In the genomic region with DNA sequence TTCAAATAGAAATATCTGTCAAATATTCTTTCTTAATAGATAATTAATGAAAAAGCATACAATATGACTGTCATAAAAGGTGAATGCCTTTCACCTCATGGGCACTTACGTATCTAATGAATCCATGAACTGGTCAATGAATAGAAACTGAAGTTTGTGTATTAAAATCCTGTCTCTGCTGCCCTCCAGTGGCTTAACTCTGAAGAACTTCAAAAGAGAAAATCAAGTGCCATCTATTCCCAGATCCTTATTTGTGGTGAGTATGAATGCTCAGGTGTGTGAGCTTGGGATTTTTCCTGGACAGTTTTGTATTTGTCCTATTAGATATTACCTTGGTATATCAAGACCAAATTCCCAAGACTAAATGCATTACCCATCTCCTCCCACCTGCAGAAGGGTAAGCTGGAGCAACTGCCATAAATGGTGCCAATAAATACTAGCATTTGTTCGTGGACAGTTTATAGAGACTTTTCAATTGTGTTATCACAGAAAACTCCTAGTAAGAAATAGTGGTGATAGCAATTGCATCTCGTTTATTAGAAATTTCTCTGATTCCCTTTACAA, we compare ENCODE assay signal across 8 cellular contexts. TPM values are rescaled to one million over a fixed set of nuclear protein-coding genes. Genes with fewer than 3 reads are reported as not detected.
DNase-seq lines count a peak whose midpoint lies in the region; ATAC-seq and TF ChIP-seq lines count a peak whose summit lies in the region.

No MANE protein-coding gene starts in this region.

- H3F3A ChIP-seq in neural progenitor cell (ENCODE audit: low read depth): no peaks in the 10 kb centered on the region

- POLR2A ChIA-PET in AG04450 (lab: Yijun Ruan, JAX): no interaction called here
- POLR2A ChIA-PET in RWPE1 (lab: Yijun Ruan, JAX; ENCODE audit: low non-redundant PET): interaction anchor here (0.7 kb wide), 1 partner anchor 190 kb away, joined by 3 read pairs; no protein-coding TSS in a partner anchor

- H3K27ac Mint-ChIP-seq in neural progenitor cell: no peak overlapping the region

- TF ChIP-seq CTCF in AG04450 (IDR thresholded peaks at IDR 0.05; ENCODE audit: low read depth, low read length) (peak; percentile 68), LNCAP (IDR thresholded peaks at IDR 0.05) (peak; percentile 70), RWPE1 (conservative IDR thresholded peaks at IDR 0.05; ENCODE audit: low read depth) (peak; percentile 89), neural progenitor cell (IDR thresholded peaks at IDR 0.05) (peak; percentile 77)

- no peaks in the 10 kb centered on the region for H3K36me3 ChIP-seq in neural progenitor cell

- H3K27me3 ChIP-seq in AG04450 (ENCODE audit: control insufficient read depth, insufficient read depth, low read length) (no peaks in the 10 kb centered on the region), neural progenitor cell (no peaks in the 10 kb centered on the region)

- H2AFZ ChIP-seq in neural progenitor cell (replicated peaks): no peak overlapping the region

- H3K9me3 ChIP-seq in AG04450 (ENCODE audit: control insufficient read depth, insufficient read depth, low read length) (no peaks in the 10 kb centered on the region), neural progenitor cell (ENCODE audit: low read depth) (no peaks in the 10 kb centered on the region)

- ATAC-seq in esophagus mucosa (peak; percentile 57), GM19397 (IDR thresholded peaks at IDR 0.05; ENCODE audit: unreplicated experiment) (no peak), HG03442 (IDR thresholded peaks at IDR 0.05; ENCODE audit: unreplicated experiment) (no peak)

- H3K27me3 Mint-ChIP-seq in neural progenitor cell (ENCODE audit: insufficient read depth, low read depth): no peaks in the 10 kb centered on the region

- DNase-seq in AG04450 (ENCODE audit: low read depth, low spot score): no peak
- peak; percentile 54 for DNase-seq in GM03348 (ENCODE audit: low spot score)
- DNase-seq in RWPE1 (ENCODE audit: low spot score): peak; percentile 76
- peak; percentile 67 for DNase-seq in neural progenitor cell (ENCODE audit: low spot score)

- H3K4me3 Mint-ChIP-seq in neural progenitor cell: no peak overlapping the region

- no peak overlapping the region for H3K4me3 ChIP-seq in AG04450 (ENCODE audit: low read depth, low read length)
- H3K4me3 ChIP-seq in neural progenitor cell: no peak overlapping the region

- CTCF ChIA-PET in AG04450 (lab: Charles Lee) (interaction anchor here (0.6 to 2.1 kb wide), 26 partner anchors 12 to 733 kb away, joined by 3 to 14 read pairs (median 4); no protein-coding TSS in a partner anchor), RWPE1 (lab: Yijun Ruan, JAX) (interaction anchor here (0.5 to 2.0 kb wide), 30 partner anchors 11 to 778 kb away, joined by 3 to 19 read pairs (median 3); no protein-coding TSS in a partner anchor)

- H3K9me3 Mint-ChIP-seq in neural progenitor cell: no peaks in the 10 kb centered on the region

- no peaks in the 10 kb centered on the region for H4K20me1 ChIP-seq in neural progenitor cell (ENCODE audit: low read depth)

- no peaks in the 10 kb centered on the region for H3K79me2 ChIP-seq in neural progenitor cell (ENCODE audit: low read depth)

- H3K4me2 ChIP-seq in neural progenitor cell: no peak overlapping the region

- H3K4me1 Mint-ChIP-seq in neural progenitor cell: no peaks in the 10 kb centered on the region

- no peak overlapping the region for H3K9ac ChIP-seq in neural progenitor cell

- no peaks in the 10 kb centered on the region for H3K36me3 Mint-ChIP-seq in neural progenitor cell

- H3K27ac ChIP-seq in AG04450 (ENCODE audit: low read depth, low read length) (no peak overlapping the region), RWPE1 (no peak overlapping the region), neural progenitor cell (no peak overlapping the region)

- H3K4me1 ChIP-seq in neural progenitor cell: no peaks in the 10 kb centered on the region

RNA-seq across cellular contexts. Expression of gene SVEP1, which starts 44.0 kb away (rescaled TPM):
- 34.8 and 40.9 TPM in 2 replicates for polyA plus RNA-seq in AG04450 (2011; rRNA removed)
- polyA minus RNA-seq in AG04450 (2011; rRNA and poly(A)+ RNA removed): 84.2 and 94.7 TPM in 2 replicates
- total RNA-seq in esophagus mucosa (1.2 TPM), neural progenitor cell (ENCODE audit: low replicate concordance) (0.56 and 0.74 TPM in 2 replicates)

RNA-seq across cellular contexts. Expression of gene MUSK, which starts 45.0 kb away (rescaled TPM):
- polyA plus RNA-seq in AG04450 (2011; rRNA removed): 0.58 and 0.77 TPM in 2 replicates
- 1.1 TPM in 2 replicates for polyA minus RNA-seq in AG04450 (2011; rRNA and poly(A)+ RNA removed)
- total RNA-seq in esophagus mucosa (0.48 TPM), neural progenitor cell (ENCODE audit: low replicate concordance) (0.22 and 0.24 TPM in 2 replicates)
